ENCODE assay signal across 8 cellular contexts in genomic region chr17:76867578-76868175, GRCh38. TPM values are rescaled to one million over a fixed set of nuclear protein-coding genes. Genes with fewer than 3 reads are reported as not detected.
DNase-seq lines count a peak whose midpoint lies in the region; ATAC-seq lines count a peak whose summit lies in the region.

No MANE protein-coding gene starts in this region.

- H4K20me1 ChIP-seq in BLaER1 treated with 17β-estradiol and CSF1 and Interleukin-3, amounts not matched to agents 10 nM and 100 nM, result peaks cover 0 to 39% (median 32%) of the 10 kb centered on the region in 11 experiments; a peak in 18 of 22 replicates

- no peak overlapping the region for H3K27ac Mint-ChIP-seq in memory B cell

- ATAC-seq in memory B cell (ENCODE audit: low read depth), result no peak
- no peak for ATAC-seq in GM21528 (IDR thresholded peaks at IDR 0.05; ENCODE audit: low FRiP score, unreplicated experiment)
- no peak for ATAC-seq in HG03439 (IDR thresholded peaks at IDR 0.05; ENCODE audit: unreplicated experiment)

- peaks cover 24% of the 10 kb centered on the region for H3K27me3 Mint-ChIP-seq in memory B cell

- H3K4me2 ChIP-seq in BLaER1 treated with 17β-estradiol and CSF1 and Interleukin-3, amounts not matched to agents 10 nM and 100 nM, result peak overlapping the region; percentile 96 to 99 (median 99)

- peaks cover 61 to 95% (median 86%) of the 10 kb centered on the region in 10 experiments for H3K4me1 ChIP-seq in BLaER1 treated with 17β-estradiol and CSF1 and Interleukin-3, amounts not matched to agents 10 nM and 100 nM
- H3K4me1 ChIP-seq in SJCRH30, result peaks cover 20% of the 10 kb centered on the region

- peak overlapping the region; percentile 65 to 91 (median 80) for H3K4me3 ChIP-seq in BLaER1 treated with 17β-estradiol and CSF1 and Interleukin-3, amounts not matched to agents 10 nM and 100 nM
- no peak overlapping the region for H3K4me3 ChIP-seq in SJCRH30

- no peaks in the 10 kb centered on the region for H3K36me3 Mint-ChIP-seq in memory B cell

- H3K9me3 ChIP-seq in BLaER1 treated with 17β-estradiol and CSF1 and Interleukin-3, amounts not matched to agents 10 nM and 100 nM (replicated peaks in 1 of 11), result peaks cover 0 to under 1% (median 0%) of the 10 kb centered on the region in 11 experiments; a peak in 1 of 22 replicates
- no peaks in the 10 kb centered on the region for H3K9me3 ChIP-seq in SJCRH30 (replicated peaks)

- H3K27ac ChIP-seq in BLaER1 treated with 17β-estradiol and CSF1 and Interleukin-3, amounts not matched to agents 10 nM and 100 nM, result peak overlapping the region in 9 of 11 experiments; percentile 58 to 94 (median 91); a peak in 18 of 22 replicates
- H3K27ac ChIP-seq in angular gyrus (ENCODE audit: low read depth, low read length), result peak overlapping the region; percentile 4
- no peak overlapping the region for H3K27ac ChIP-seq in SJCRH30

- peaks cover 0 to 3% (median 0%) of the 10 kb centered on the region in 11 experiments; a peak in 8 of 22 replicates for H3K36me3 ChIP-seq in BLaER1 treated with 17β-estradiol and CSF1 and Interleukin-3, amounts not matched to agents 10 nM and 100 nM
- H3K36me3 ChIP-seq in SJCRH30, result no peaks in the 10 kb centered on the region

- DNase-seq in HT-29 (ENCODE audit: low spot score) (peak; percentile 6), memory B cell (ENCODE audit: low spot score in 2 of 2) (no peak), SJCRH30 (no peak), SHP77 treated with DMSO at 0.1 percent for 48 hours (lab: John Stamatoyannopoulos, UW) (no peak)

- H3K27me3 ChIP-seq in BLaER1 treated with 17β-estradiol and CSF1 and Interleukin-3, amounts not matched to agents 10 nM and 100 nM, result peaks cover 0 to 23% (median 0%) of the 10 kb centered on the region in 11 experiments; a peak in 7 of 22 replicates
- peaks cover 19% of the 10 kb centered on the region for H3K27me3 ChIP-seq in SJCRH30

- H3K4me1 Mint-ChIP-seq in memory B cell, result peaks cover 9% of the 10 kb centered on the region

- no peaks in the 10 kb centered on the region for H3K9me3 Mint-ChIP-seq in memory B cell

- H3K9ac ChIP-seq in BLaER1 treated with 17β-estradiol and CSF1 and Interleukin-3, amounts not matched to agents 10 nM and 100 nM, result peak overlapping the region; percentile 68 to 96 (median 90); a peak in 21 of 22 replicates

- peak overlapping the region; percentile 84 for H3K4me3 Mint-ChIP-seq in memory B cell

RNA-seq across cellular contexts. Expression of gene MGAT5B, which starts 0.5 kb away (rescaled TPM):
- total RNA-seq in HT-29 (2014; rRNA removed; shearing (Covaris generic)), result not detected in 2 replicates
- total RNA-seq in SJCRH30 (2014; rRNA removed; shearing (Covaris generic)), result 0.35 and 1.2 TPM in 2 replicates
